Comparison of ENCODE assay signal across 13 cellular contexts in the genomic region with DNA sequence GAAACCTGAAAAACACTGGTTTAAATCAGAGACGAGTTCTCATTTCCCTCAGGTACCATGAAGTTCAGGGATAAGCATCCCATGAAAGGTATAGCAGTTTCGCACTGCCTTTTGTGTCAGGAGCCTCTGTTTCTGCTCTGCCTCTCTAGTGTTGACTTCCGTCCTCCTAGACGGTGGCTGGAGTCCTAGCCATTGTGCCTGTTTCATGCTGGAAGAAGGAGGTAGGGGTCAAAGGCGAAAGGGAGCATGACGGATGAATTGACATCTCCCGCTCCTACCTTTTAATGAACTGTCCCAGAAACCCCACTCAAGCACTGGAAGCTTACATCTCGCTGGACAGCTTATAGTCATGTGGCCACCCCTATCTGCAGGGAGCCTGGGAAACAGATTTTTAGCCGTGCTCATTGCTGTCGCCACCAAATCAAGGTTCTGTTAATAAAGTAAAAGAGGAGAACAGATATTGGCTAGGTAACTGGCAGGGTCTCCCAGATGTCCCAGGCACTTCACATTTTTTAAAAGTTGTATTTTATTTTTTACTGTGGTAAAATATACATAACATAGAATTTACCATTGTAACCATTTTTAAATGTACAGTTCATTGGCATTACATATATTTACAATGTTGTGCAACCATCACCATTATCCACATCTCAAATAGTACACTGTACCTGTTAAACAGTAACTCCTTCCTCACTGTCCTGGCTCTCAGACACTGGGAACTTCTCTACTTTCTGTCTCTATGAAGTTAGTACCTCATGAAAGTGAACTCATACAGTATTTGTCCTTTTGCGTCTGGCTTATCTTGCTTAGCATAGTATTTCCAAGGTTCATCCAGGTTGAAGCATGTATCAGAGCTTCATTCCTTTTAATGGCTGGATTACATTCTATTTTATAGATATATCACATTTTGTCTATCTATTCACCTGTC. TPM values are rescaled to one million over a fixed set of nuclear protein-coding genes. Genes with fewer than 3 reads are reported as not detected.
DNase-seq lines count a peak whose midpoint lies in the region; ATAC-seq and TF ChIP-seq lines count a peak whose summit lies in the region.
"Had no signal": no experiment of that assay in that cellular context is flagged by ENCODE, and none has a peak within 500 bp of the region (broad histone marks: within the 10 kb centered on the region; RNA-seq: fewer than 3 reads in every experiment).

No MANE protein-coding gene starts in this region.

- peaks cover 84% of the 10 kb centered on the region for H3K4me1 Mint-ChIP-seq in activated CD4-positive, alpha-beta T cell treated with anti-CD3 and anti-CD28 coated beads for 36 hours
- H3K4me1 Mint-ChIP-seq in mesothelial cell of epicardium, result peaks cover 19% of the 10 kb centered on the region

- intact Hi-C loops in activated CD4-positive, alpha-beta T cell treated with anti-CD3 and anti-CD28 coated beads for 36 hours (cut with DNase I, micrococcal nuclease), result loop anchor here (1.0 to 10.0 kb wide), 8 partner anchors 30 to 982 kb away; a partner anchor contains a TSS
- intact Hi-C loops in spleen (cut with DNase I; ENCODE audit: low total_unique reads), result loop anchor here (5.0 to 10.0 kb wide), 2 partner anchors 128 to 325 kb away; no protein-coding TSS in a partner anchor

- no peaks in the 10 kb centered on the region for H3K9me3 Mint-ChIP-seq in activated CD4-positive, alpha-beta T cell treated with anti-CD3 and anti-CD28 coated beads for 36 hours (ENCODE audit: low read depth)
- no peaks in the 10 kb centered on the region for H3K9me3 Mint-ChIP-seq in mesothelial cell of epicardium
- H3K9me3 Mint-ChIP-seq: activated B cell treated with CpG ODN at 0.5 μM for 24 hours had no signal

- peak overlapping the region; percentile 47 for H3K27ac ChIP-seq in RWPE2 (ENCODE audit: poor library complexity, severe bottlenecking)
- H3K27ac ChIP-seq in epithelial cell of prostate, result peak overlapping the region; percentile 48
- H3K27ac ChIP-seq in spleen, result peak overlapping the region in 7 of 8 donors; percentile 63 to 80 (median 73)

- H3K9me3 ChIP-seq in RWPE2 (ENCODE audit: severe bottlenecking) (no peaks in the 10 kb centered on the region), spleen (no peaks in the 10 kb centered on the region)

- no peaks in the 10 kb centered on the region for H3K36me3 Mint-ChIP-seq in activated CD4-positive, alpha-beta T cell treated with anti-CD3 and anti-CD28 coated beads for 36 hours (ENCODE audit: low read depth)
- H3K36me3 Mint-ChIP-seq in mesothelial cell of epicardium, result no peaks in the 10 kb centered on the region

- H3K36me3 ChIP-seq in RWPE2 (ENCODE audit: low read depth) (no peaks in the 10 kb centered on the region), spleen (no peaks in the 10 kb centered on the region)

- TF ChIP-seq CTCF in RWPE2 (IDR thresholded peaks at IDR 0.05; ENCODE audit: poor library complexity, severe bottlenecking) (no peak), spleen (IDR thresholded peaks at IDR 0.05 in 8 of 11, conservative IDR thresholded peaks at IDR 0.05 in 3 of 11) (no peak), mesothelial cell of epicardium (IDR thresholded peaks at IDR 0.05; ENCODE audit: unreplicated experiment) (no peak)

- peaks cover 17% of the 10 kb centered on the region for H3K4me1 ChIP-seq in RWPE2 (ENCODE audit: insufficient read depth, poor library complexity, severe bottlenecking)
- peaks cover 18 to 51% (median 37%) of the 10 kb centered on the region in 6 donors for H3K4me1 ChIP-seq in spleen

- H3K4me3 ChIP-seq in RWPE2 (ENCODE audit: severe bottlenecking) (no peak overlapping the region), spleen (no peak overlapping the region)

- H3K4me3 Mint-ChIP-seq in activated CD4-positive, alpha-beta T cell treated with anti-CD3 and anti-CD28 coated beads for 36 hours, result peak overlapping the region; percentile 12
- H3K4me3 Mint-ChIP-seq in mesothelial cell of epicardium, result no peak overlapping the region
- H3K4me3 Mint-ChIP-seq: activated B cell treated with CpG ODN at 0.5 μM for 24 hours, nephron had no signal

- POLR2A ChIA-PET in activated CD4-positive, alpha-beta T cell treated with anti-CD3 and anti-CD28 coated beads for 36 hours (lab: Charles Lee), result interaction anchor here (0.6 to 1.9 kb wide), 7 partner anchors 10 to 81 kb away, joined by 3 to 32 read pairs (median 5); no protein-coding TSS in a partner anchor

- no peaks in the 10 kb centered on the region for H3K27me3 ChIP-seq in RWPE2 (ENCODE audit: insufficient read depth, poor library complexity, severe bottlenecking)
- H3K27me3 ChIP-seq in spleen (replicated peaks in 1 of 7), result peaks cover 0 to 29% (median 0%) of the 10 kb centered on the region in 7 donors

- no peaks in the 10 kb centered on the region for H3K27me3 Mint-ChIP-seq in activated CD4-positive, alpha-beta T cell treated with anti-CD3 and anti-CD28 coated beads for 36 hours
- H3K27me3 Mint-ChIP-seq in mesothelial cell of epicardium (ENCODE audit: low read depth), result peaks cover 22% of the 10 kb centered on the region

- 83 to 90% (median 86%) methylated on average over 11 of the region's 11 CpGs for WGBS in spleen, 5 donors

- CTCF ChIA-PET in activated CD4-positive, alpha-beta T cell treated with anti-CD3 and anti-CD28 coated beads for 36 hours (lab: Charles Lee), result interaction anchor here (0.6 to 5.3 kb wide), 27 partner anchors 8 to 330 kb away, joined by 3 to 42 read pairs (median 4); no protein-coding TSS in a partner anchor

- TF ChIP-seq POLR2A in spleen (IDR thresholded peaks at IDR 0.05), result no peak

- ATAC-seq in activated CD4-positive, alpha-beta T cell treated with anti-CD3 and anti-CD28 coated beads for 36 hours, result no peak
- ATAC-seq in RWPE2 (ENCODE audit: low read depth) (no peak), HG02970 (IDR thresholded peaks at IDR 0.05; ENCODE audit: low FRiP score, unreplicated experiment) (no peak), HG03571 (IDR thresholded peaks at IDR 0.05; ENCODE audit: unreplicated experiment) (no peak)

- no peak for DNase-seq in activated CD4-positive, alpha-beta T cell treated with anti-CD3 and anti-CD28 coated beads for 36 hours
- DNase-seq in activated CD4-positive, alpha-beta T cell treated with anti-CD3 and anti-CD28 coated beads, Interleukin-2, amount 50 U/mL, for 1 hour, result no peak
- DNase-seq in RWPE2 (ENCODE audit: low spot score), result no peak
- no peak for DNase-seq in epithelial cell of prostate (ENCODE audit: low read depth, low spot score)
- no peak for DNase-seq in spleen
- no peak for DNase-seq in mesothelial cell of epicardium (ENCODE audit: low spot score in 2 of 2, unreplicated experiment in 2 of 2)
- DNase-seq: activated B cell treated with CpG ODN at 0.5 μM for 24 hours, NCI-H1417, NCI-H524 had no signal

- H3K27ac Mint-ChIP-seq in activated CD4-positive, alpha-beta T cell treated with anti-CD3 and anti-CD28 coated beads for 36 hours, result peak overlapping the region; percentile 80
- no peak overlapping the region for H3K27ac Mint-ChIP-seq in mesothelial cell of epicardium
- H3K27ac Mint-ChIP-seq: activated B cell treated with CpG ODN at 0.5 μM for 24 hours had no signal

RNA-seq across cellular contexts. Expression of a gene that starts 55.0 kb away (rescaled TPM):
- 100 to 1,000 TPM; 121 to 127 TPM for total RNA-seq in activated CD4-positive, alpha-beta T cell treated with anti-CD3 and anti-CD28 coated beads for 36 hours
- total RNA-seq in spleen, result 1 to 10 TPM; 2.1 to 9.9 (median 3.0) TPM
- 1 to 10 TPM; 1.4 to 3.8 (median 1.9) TPM for polyA plus RNA-seq in spleen
- not detected in 3 replicates for total RNA-seq in mesothelial cell of epicardium
- total RNA-seq: Daoy had no signal

Comparison
In these comparisons a context has a peak if more than half of its experiments do, and no peak if none do; other contexts are left out.
1. RNA of a gene that starts 55.0 kb away (total RNA-seq): 121 to 127 TPM in activated CD4-positive, alpha-beta T cell treated with anti-CD3 and anti-CD28 coated beads for 36 hours; 2.1 to 9.9 TPM in spleen and not detected in mesothelial cell of epicardium; every median in the first group is over 10 times any median in the second.
2. Peak in every context shown above with its lines, with median percentiles within 50 percentile points of each other: H3K27ac ChIP-seq.